Comparison of ENCODE assay signal across 8 cellular contexts in genomic region chr21:45404726-45405270, GRCh38. TPM values are rescaled to one million over a fixed set of nuclear protein-coding genes. Genes with fewer than 3 reads are reported as not detected.
DNase-seq lines count a peak whose midpoint lies in the region; ATAC-seq, FAIRE-seq and TF ChIP-seq lines count a peak whose summit lies in the region.

COL18A1 (plus strand) TSS chr21:45405165; CDS start chr21:45405231, 66 bp downstream.

- CTCF ChIA-PET in A549 (lab: Yijun Ruan, JAX) (no interaction called here), HEK293 (lab: Yijun Ruan, JAX) (no interaction called here)
- CTCF ChIA-PET in activated CD4-positive, alpha-beta T cell treated with anti-CD3 and anti-CD28 coated beads, Interleukin-2, amount 10 ng/mL, durations not matched to agents 7 days and 5 days (lab: Charles Lee): no interaction called here

- H3K9me3 Mint-ChIP-seq in activated CD4-positive, alpha-beta T cell treated with anti-CD3 and anti-CD28 coated beads, Interleukin-2, amount 10 ng/mL, durations not matched to agents 7 days and 5 days: peaks cover 10% of the 10 kb centered on the region
- peaks cover 5% of the 10 kb centered on the region for H3K9me3 Mint-ChIP-seq in stimulated activated naive CD8-positive, alpha-beta T cell treated with anti-CD3 and anti-CD28 coated beads, Interleukin-15, Interleukin-2, amounts not matched to agents 100 ng/mL and 50 ng/mL, for 24 hours

- in situ Hi-C loops in endometrial microvascular endothelial cells (cut with HindIII; ENCODE audit: inconsistent ontology term, low pct_unique_long_range_greater_than_20kb, low sequenced_read_pairs): no loop called here

- H3K9me2 ChIP-seq in Karpas-422 (replicated peaks; ENCODE audit: insufficient read depth, low read length): no peaks in the 10 kb centered on the region

- no peak within 1 kb of the TSS for H3K9ac ChIP-seq in Karpas-422 (ENCODE audit: low read length)

- TF ChIP-seq CTCF in A549 (IDR thresholded peaks at IDR 0.05) (no peak), HEK293 (tag by site-specific recombination; IDR thresholded peaks at IDR 0.05) (no peak)

- peak within 1 kb of the TSS; percentile 91 for H3K4me2 ChIP-seq in A549
- no peak within 1 kb of the TSS for H3K4me2 ChIP-seq in Karpas-422 (ENCODE audit: low read depth, low read length, poor library complexity, severe bottlenecking)

- 0 out of 2 replicates have a peak, but pooled peaks cover 4% of the 10 kb centered on the region for H4K20me1 ChIP-seq in Karpas-422 (ENCODE audit: insufficient read depth, low read depth, low read length)

- peak within 1 kb of the TSS; percentile 51 for H3K4me3 Mint-ChIP-seq in activated CD4-positive, alpha-beta T cell treated with anti-CD3 and anti-CD28 coated beads, Interleukin-2, amount 10 ng/mL, durations not matched to agents 7 days and 5 days
- peak within 1 kb of the TSS; percentile 78 for H3K4me3 Mint-ChIP-seq in stimulated activated naive CD8-positive, alpha-beta T cell treated with anti-CD3 and anti-CD28 coated beads, Interleukin-15, Interleukin-2, amounts not matched to agents 100 ng/mL and 50 ng/mL, for 24 hours

- 20% methylated on average over 3 of the region's 70 CpGs for WGBS in A549 (ENCODE audit: missing lambda C conversion rate)
- 1% methylated on average over 28 to 29 of the region's 70 CpGs for WGBS in mesodermal cell (ENCODE audit: insufficient coverage in 2 of 2), 2 experiments

- TF ChIP-seq RAD21 in A549 (conservative IDR thresholded peaks at IDR 0.05 in 1 of 2, IDR thresholded peaks at IDR 0.05 in 1 of 2): no peak

- H3K27ac ChIP-seq in A549 (peak within 1 kb of the TSS; percentile 80 to 100), HEK293 (ENCODE audit: extremely low read depth, low read depth, low read length) (no peak within 1 kb of the TSS; the same call in 1 of the 2 replicates), mesodermal cell (ENCODE audit: low read depth, low read length, severe bottlenecking) (peak within 1 kb of the TSS; percentile 77), Karpas-422 (ENCODE audit: low read length) (no peak within 1 kb of the TSS)

- H3K4me3 ChIP-seq in A549 (peak within 1 kb of the TSS; percentile 91), HEK293 (ENCODE audit: low read depth, low read length) (peak within 1 kb of the TSS; percentile 46), mesodermal cell (ENCODE audit: extremely low read depth, insufficient read depth, low read length, poor library complexity, severe bottlenecking) (peak within 1 kb of the TSS; percentile 65), Karpas-422 (ENCODE audit: low read length) (no peak within 1 kb of the TSS)

- FAIRE-seq in A549 (lab: Jason Lieb, UNC): no peak

- peaks cover 1% of the 10 kb centered on the region for H3K36me3 Mint-ChIP-seq in activated CD4-positive, alpha-beta T cell treated with anti-CD3 and anti-CD28 coated beads, Interleukin-2, amount 10 ng/mL, durations not matched to agents 7 days and 5 days (ENCODE audit: low read depth)
- H3K36me3 Mint-ChIP-seq in stimulated activated naive CD8-positive, alpha-beta T cell treated with anti-CD3 and anti-CD28 coated beads, Interleukin-15, Interleukin-2, amounts not matched to agents 100 ng/mL and 50 ng/mL, for 24 hours (ENCODE audit: low read depth): no peaks in the 10 kb centered on the region

- no peaks in the 10 kb centered on the region for H3K79me2 ChIP-seq in Karpas-422 (ENCODE audit: low read length)

- no peak for TF ChIP-seq EP300 in A549 (IDR thresholded peaks at IDR 0.05)

- H3K4me1 ChIP-seq in A549 (peaks cover 36% of the 10 kb centered on the region), HEK293 (ENCODE audit: control insufficient read depth, insufficient read depth, low read length) (no peaks in the 10 kb centered on the region), mesodermal cell (ENCODE audit: control insufficient read depth, insufficient read depth, low read length, poor library complexity, severe bottlenecking) (peaks cover 36% of the 10 kb centered on the region), Karpas-422 (ENCODE audit: low read length) (no peaks in the 10 kb centered on the region)

- peak; percentile 22 to 47 for DNase-seq in A549 (ENCODE audit: low read depth in 1 of 2, low spot score in 1 of 2)
- DNase-seq in activated CD4-positive, alpha-beta T cell treated with anti-CD3 and anti-CD28 coated beads, Interleukin-2, amount 10 ng/mL, durations not matched to agents 7 days and 5 days: peak; percentile 30
- DNase-seq in GF-D8 (lab: John Stamatoyannopoulos, UW): no peak
- DNase-seq in Karpas-422: no peak

- POLR2A ChIA-PET in A549 (lab: Yijun Ruan, JAX) (no interaction called here), HEK293 (lab: Yijun Ruan, JAX) (no interaction called here)
- POLR2A ChIA-PET in activated CD4-positive, alpha-beta T cell treated with anti-CD3 and anti-CD28 coated beads, Interleukin-2, amount 10 ng/mL, durations not matched to agents 7 days and 5 days (lab: Charles Lee): no interaction called here

- H3K36me3 ChIP-seq in HEK293 (ENCODE audit: control insufficient read depth in 2 of 2, insufficient read depth in 1 of 2, low read length in 2 of 2) (peaks cover 0 to 8% of the 10 kb centered on the region in 2 experiments; a peak in 1 of 3 replicates), mesodermal cell (ENCODE audit: control insufficient read depth, insufficient read depth, low read length) (peaks cover 16% of the 10 kb centered on the region), Karpas-422 (ENCODE audit: insufficient read depth, low read length) (no peaks in the 10 kb centered on the region)

- H2AFZ ChIP-seq in Karpas-422 (ENCODE audit: low read length): no peak within 1 kb of the TSS

- peaks cover 56% of the 10 kb centered on the region for H3K27me3 Mint-ChIP-seq in activated CD4-positive, alpha-beta T cell treated with anti-CD3 and anti-CD28 coated beads, Interleukin-2, amount 10 ng/mL, durations not matched to agents 7 days and 5 days
- H3K27me3 Mint-ChIP-seq in stimulated activated naive CD8-positive, alpha-beta T cell treated with anti-CD3 and anti-CD28 coated beads, Interleukin-15, Interleukin-2, amounts not matched to agents 100 ng/mL and 50 ng/mL, for 24 hours: peaks cover 54% of the 10 kb centered on the region

- peak; percentile 35 to 69 for ATAC-seq in A549

- H3K27ac Mint-ChIP-seq in activated CD4-positive, alpha-beta T cell treated with anti-CD3 and anti-CD28 coated beads, Interleukin-2, amount 10 ng/mL, durations not matched to agents 7 days and 5 days: no peak within 1 kb of the TSS
- H3K27ac Mint-ChIP-seq in stimulated activated naive CD8-positive, alpha-beta T cell treated with anti-CD3 and anti-CD28 coated beads, Interleukin-15, Interleukin-2, amounts not matched to agents 100 ng/mL and 50 ng/mL, for 24 hours: no peak within 1 kb of the TSS

- H3K9me3 ChIP-seq in A549 (peaks cover 12% of the 10 kb centered on the region; the same call in 2 of the 3 replicates), HEK293 (ENCODE audit: control insufficient read depth, insufficient read depth, low read depth, low read length) (no peaks in the 10 kb centered on the region), mesodermal cell (ENCODE audit: control insufficient read depth, low read length) (peaks cover 12% of the 10 kb centered on the region), Karpas-422 (ENCODE audit: low read length) (no peaks in the 10 kb centered on the region)

- H3K4me1 Mint-ChIP-seq in activated CD4-positive, alpha-beta T cell treated with anti-CD3 and anti-CD28 coated beads, Interleukin-2, amount 10 ng/mL, durations not matched to agents 7 days and 5 days: peaks cover 7% of the 10 kb centered on the region
- peaks cover 20% of the 10 kb centered on the region for H3K4me1 Mint-ChIP-seq in stimulated activated naive CD8-positive, alpha-beta T cell treated with anti-CD3 and anti-CD28 coated beads, Interleukin-15, Interleukin-2, amounts not matched to agents 100 ng/mL and 50 ng/mL, for 24 hours (ENCODE audit: low read depth)

- TF ChIP-seq POLR2A in A549 (IDR thresholded peaks at IDR 0.05; ENCODE audit: low read length): peak; percentile 30; the same call in 1 of the 2 replicates

- H3K27me3 ChIP-seq in Karpas-422 (ENCODE audit: low read length): no peaks in the 10 kb centered on the region

TF ChIP-seq in A549, 52 proteins besides CTCF, POLR2A, EP300 and RAD21:
- TF ChIP-seq KDM1A (IDR thresholded peaks at IDR 0.05; ENCODE audit: low read depth) (no peak), RFX5 (IDR thresholded peaks at IDR 0.05) (no peak), MYC (IDR thresholded peaks at IDR 0.05; ENCODE audit: borderline replicate concordance, low read length) (no peak), JUN (IDR thresholded peaks at IDR 0.05) (peak in 1 of 2 experiments; percentile 12; a peak in 1 of 5 replicates)

TF ChIP-seq in HEK293, 187 proteins besides CTCF, POLR2A, EP300 and RAD21 (continues in another document):
- TF ChIP-seq ZIC2 (tag by site-specific recombination; IDR thresholded peaks at IDR 0.05) (no peak), ZNF837 (tag by site-specific recombination; IDR thresholded peaks at IDR 0.05) (no peak), ZNF560 (tag by site-specific recombination; IDR thresholded peaks at IDR 0.05; ENCODE audit: borderline replicate concordance) (no peak)

RNA-seq across cellular contexts. Expression of gene COL18A1, which starts in this region (rescaled TPM):
- 17.3 and 19.0 TPM in 2 replicates for polyA plus RNA-seq in A549 (2011; rRNA removed)
- polyA plus RNA-seq in A549 (2012; cell fraction: cytosol; rRNA removed): 47.3 and 74.4 TPM in 2 replicates
- 362 and 470 TPM in 2 replicates for polyA plus RNA-seq in A549 (2012; cell fraction: nucleus; rRNA removed)
- 76.7 to 89.7 TPM (median 88.4 TPM) in 3 replicates for polyA plus RNA-seq in A549 (2017; fragmentation: RNase III; extraction: RNeasy Plus Mini Kit Qiagen cat#74134 plus additional on column Dnase treatment)
- 8.7 and 14.0 TPM in 2 replicates for polyA minus RNA-seq in A549 (2011; rRNA and poly(A)+ RNA removed)
- total RNA-seq in activated CD4-positive, alpha-beta T cell treated with anti-CD3 and anti-CD28 coated beads, Interleukin-2, amount 10 ng/mL, durations not matched to agents 7 days and 5 days: 1 to 10 TPM; 2.8 to 3.1 TPM
- 261 TPM for total RNA-seq in endometrial microvascular endothelial cells (ENCODE audit: inconsistent ontology term)
- 343 TPM for polyA plus RNA-seq in mesodermal cell (2013, experiment 1 of 2)
- 309 TPM for polyA plus RNA-seq in mesodermal cell (2013, experiment 2 of 2)
- total RNA-seq in Karpas-422 (2014; rRNA removed; shearing (Covaris generic); ENCODE audit: low replicate concordance): 0.11 and 0.36 TPM in 2 replicates

Comparison
In these comparisons a context has a peak if more than half of its experiments do, and no peak if none do; other contexts are left out.
1. RNA of gene COL18A1 (total RNA-seq): 261 TPM in endometrial microvascular endothelial cells (single experiment); 2.8 to 3.1 TPM in activated CD4-positive, alpha-beta T cell treated with anti-CD3 and anti-CD28 coated beads, Interleukin-2, amount 10 ng/mL, durations not matched to agents 7 days and 5 days and 0.11 to 0.36 TPM in Karpas-422; every median in the first group is over 10 times any median in the second.
2. DNase-seq: peak in A549 (2 of 2) and activated CD4-positive, alpha-beta T cell treated with anti-CD3 and anti-CD28 coated beads, Interleukin-2, amount 10 ng/mL, durations not matched to agents 7 days and 5 days (single experiment); none in GF-D8 (single experiment) and Karpas-422 (single experiment).
3. H3K27ac ChIP-seq: peak in A549 (2 of 2) and mesodermal cell (single experiment); none in HEK293 (single experiment) and Karpas-422 (single experiment).